ENCODE assay signal across 18 cellular contexts in genomic region chr20:19348582-19348981, GRCh38.
A peak's percentile ranks its signal among the peaks of the same experiment; 100 is the strongest.
DNase-seq lines count a peak whose midpoint lies in the region; ATAC-seq, FAIRE-seq and TF ChIP-seq lines count a peak whose summit lies in the region.
"Had no signal": no experiment of that assay in that cellular context is flagged by ENCODE, and none has a peak within 500 bp of the region (broad histone marks: within the 10 kb centered on the region; RNA-seq: fewer than 3 reads in every experiment).

No MANE protein-coding gene starts in this region.

- no peaks in the 10 kb centered on the region for H3K9me3 Mint-ChIP-seq in central memory CD8-positive, alpha-beta T cell

- no peak overlapping the region for H3K4me2 ChIP-seq in HepG2 (ENCODE audit: low read depth, low read length)
- H3K4me2 ChIP-seq in KMS-11: peak overlapping the region; percentile 49; the same call in 1 of the 2 replicates

- no peak for TF ChIP-seq CTCF in HepG2 (CRISPR knock-in tag; IDR thresholded peaks at IDR 0.05)
- TF ChIP-seq CTCF in right lobe of liver (IDR thresholded peaks at IDR 0.05): no peak
- no peak for TF ChIP-seq CTCF in KMS-11 (conservative IDR thresholded peaks at IDR 0.05; ENCODE audit: low read depth, low read length)
- no peak for TF ChIP-seq CTCF in upper lobe of right lung (IDR thresholded peaks at IDR 0.05)

- H3K9ac ChIP-seq in HepG2 (ENCODE audit: insufficient read depth, low read depth, low read length): no peak overlapping the region
- H3K9ac ChIP-seq in KMS-11: no peak overlapping the region

- H4K20me1 ChIP-seq in HepG2 (ENCODE audit: insufficient read depth, low read length) (no peaks in the 10 kb centered on the region), KMS-11 (ENCODE audit: insufficient read depth) (no peaks in the 10 kb centered on the region)

- peak overlapping the region; percentile 25 for H3K4me3 Mint-ChIP-seq in central memory CD8-positive, alpha-beta T cell

- H3K9me3 ChIP-seq in HepG2 (ENCODE audit: low read length) (no peaks in the 10 kb centered on the region), right lobe of liver (no peaks in the 10 kb centered on the region), upper lobe of right lung (no peaks in the 10 kb centered on the region)
- H3K9me3 ChIP-seq: MG63, SJSA1 had no signal

- no peak for FAIRE-seq in HepG2 (lab: Jason Lieb, UNC)

- no peaks in the 10 kb centered on the region for H3K79me2 ChIP-seq in HepG2 (ENCODE audit: insufficient read depth, low read length)
- H3K79me2 ChIP-seq in KMS-11 (ENCODE audit: insufficient read depth, low read depth): no peaks in the 10 kb centered on the region

- H3K4me1 ChIP-seq in HepG2 (ENCODE audit: insufficient read depth, low read length): no peaks in the 10 kb centered on the region
- H3K4me1 ChIP-seq in right lobe of liver: no peaks in the 10 kb centered on the region
- H3K4me1 ChIP-seq in KMS-11 (ENCODE audit: low read depth, poor library complexity, severe bottlenecking): peaks cover 22% of the 10 kb centered on the region
- H3K4me1 ChIP-seq in upper lobe of right lung: no peaks in the 10 kb centered on the region
- H3K4me1 ChIP-seq: SJSA1 had no signal

- peaks cover 15% of the 10 kb centered on the region for H3K4me1 Mint-ChIP-seq in central memory CD8-positive, alpha-beta T cell

- intact Hi-C loops in HepG2 (cut with micrococcal nuclease; ENCODE audit: unreplicated experiment): no loop called here
- intact Hi-C loops in right lobe of liver (cut with DNase I): no loop called here
- intact Hi-C loops in upper lobe of right lung (cut with DNase I): no loop called here

- in situ Hi-C loops in HepG2 (cut with HindIII; ENCODE audit: extremely low pct_ligation_motif_present, low pct_unique_long_range_greater_than_20kb): no loop called here

- CTCF ChIA-PET in HepG2 (lab: Yijun Ruan, JAX; ENCODE audit: low intra/inter-chr PET ratio, low total read pairs): no interaction called here

- ATAC-seq in HepG2: peak; percentile 53; the same call in 2 of the 3 replicates
- no peak for ATAC-seq in right lobe of liver
- ATAC-seq in central memory CD8-positive, alpha-beta T cell (replicated peaks; ENCODE audit: extremely low read depth, poor library complexity, severe bottlenecking): no peak
- ATAC-seq in upper lobe of right lung: peak; percentile 32
- ATAC-seq in GM21717 (IDR thresholded peaks at IDR 0.05; ENCODE audit: unreplicated experiment): no peak
- ATAC-seq: HCT116, PC-3 had no signal

- POLR2A ChIA-PET in HepG2 (lab: Yijun Ruan, JAX): no interaction called here

- DNase-seq in HepG2 (ENCODE audit: low spot score): no peak
- no peak for DNase-seq in right lobe of liver
- DNase-seq in central memory CD8-positive, alpha-beta T cell (ENCODE audit: low spot score in 2 of 2): no peak
- no peak for DNase-seq in upper lobe of right lung
- DNase-seq in COR-L47 (lab: John Stamatoyannopoulos, UW): no peak
- DNase-seq in globus pallidus (ENCODE audit: low spot score): no peak
- DNase-seq: EL, Karpas-422, MG63, NCI-H1092 treated with DMSO at 0.1 percent for 48 hours, NCI-H1694 treated with DMSO at 0.1 percent for 48 hours, NCI-H446 treated with DMSO at 0.1 percent for 48 hours, NCI-H774, PC-3 had no signal

- H3K27me3 Mint-ChIP-seq in central memory CD8-positive, alpha-beta T cell: peaks cover 9% of the 10 kb centered on the region

- TF ChIP-seq POLR2A in HepG2 (IDR thresholded peaks at IDR 0.05; ENCODE audit: insufficient read depth in 1 of 2, low read depth in 2 of 2, low read length in 2 of 2) (no peak), right lobe of liver (IDR thresholded peaks at IDR 0.05) (no peak)

- no peak for TF ChIP-seq RAD21 in HepG2 (CRISPR knock-in tag; IDR thresholded peaks at IDR 0.05)

- peak overlapping the region; percentile 66 for H3K27ac Mint-ChIP-seq in central memory CD8-positive, alpha-beta T cell (ENCODE audit: low read depth)

- no peak overlapping the region for H3K27ac ChIP-seq in HepG2 (ENCODE audit: extremely low read length, insufficient read depth, low read length)
- no peak overlapping the region for H3K27ac ChIP-seq in right lobe of liver
- no peak overlapping the region for H3K27ac ChIP-seq in KMS-11
- no peak overlapping the region for H3K27ac ChIP-seq in upper lobe of right lung
- H3K27ac ChIP-seq: SJSA1 had no signal

- BruUV-seq in HepG2 (replicated peaks; lab: Mats Ljungman, UMichigan): no TSS peak

- WGBS in HepG2 (ENCODE audit: low lambda C conversion rate): 10% methylated on average over 3 of the region's 3 CpGs
- 56% methylated on average over 3 of the region's 3 CpGs for WGBS in right lobe of liver (ENCODE audit: insufficient coverage, low coverage, low lambda C conversion rate, missing lambda C conversion rate)

- 0 out of 5 replicates have a peak, but pooled peaks cover 0 to 7% of the 10 kb centered on the region in 2 experiments for H3K27me3 ChIP-seq in HepG2 (ENCODE audit: control insufficient read depth in 1 of 2, insufficient read depth in 2 of 2, low read length in 2 of 2)
- no peaks in the 10 kb centered on the region for H3K27me3 ChIP-seq in right lobe of liver
- no peaks in the 10 kb centered on the region for H3K27me3 ChIP-seq in KMS-11 (ENCODE audit: insufficient read depth, low read depth)
- no peaks in the 10 kb centered on the region for H3K27me3 ChIP-seq in upper lobe of right lung
- H3K27me3 ChIP-seq: MG63, SJSA1 had no signal

- H3K36me3 ChIP-seq in HepG2 (replicated peaks in 1 of 2; ENCODE audit: control insufficient read depth in 1 of 2, insufficient read depth in 2 of 2, low read length in 2 of 2) (no peaks in the 10 kb centered on the region), right lobe of liver (no peaks in the 10 kb centered on the region), KMS-11 (ENCODE audit: insufficient read depth) (no peaks in the 10 kb centered on the region), upper lobe of right lung (no peaks in the 10 kb centered on the region)
- H3K36me3 ChIP-seq: MG63, SJSA1 had no signal

- H3K4me3 ChIP-seq in HepG2 (replicated peaks in 1 of 3; ENCODE audit: insufficient read depth in 1 of 3, low read depth in 2 of 3, low read length in 3 of 3): no peak overlapping the region
- H3K4me3 ChIP-seq in right lobe of liver: no peak overlapping the region
- H3K4me3 ChIP-seq in KMS-11 (IDR thresholded peaks at IDR 0.05; ENCODE audit: insufficient read depth, low read depth, low read length): no peak overlapping the region
- H3K4me3 ChIP-seq in upper lobe of right lung: no peak overlapping the region
- H3K4me3 ChIP-seq: MG63, SJSA1 had no signal

- H3K36me3 Mint-ChIP-seq in central memory CD8-positive, alpha-beta T cell (ENCODE audit: insufficient read depth): peaks cover 2% of the 10 kb centered on the region

- TF ChIP-seq EP300 in HepG2 (IDR thresholded peaks at IDR 0.05; ENCODE audit: low read depth in 2 of 2, low read length in 2 of 2) (no peak), HepG2 (CRISPR knock-in tag; IDR thresholded peaks at IDR 0.05; ENCODE audit: borderline replicate concordance) (no peak)

- no peak overlapping the region for H2AFZ ChIP-seq in HepG2 (ENCODE audit: low read length)
- no peak overlapping the region for H2AFZ ChIP-seq in KMS-11 (ENCODE audit: low read depth)

TF ChIP-seq in HepG2, 621 proteins besides CTCF, POLR2A, EP300 and RAD21:
- TF ChIP-seq SAP130 (CRISPR knock-in tag; IDR thresholded peaks at IDR 0.05; ENCODE audit: low read depth) (no peak), CEBPB (IDR thresholded peaks at IDR 0.05; ENCODE audit: borderline replicate concordance, low read depth, low read length) (peak; percentile 62), ZNF317 (CRISPR knock-in tag; IDR thresholded peaks at IDR 0.05) (no peak)

Comparison
In these comparisons a context has a peak if more than half of its experiments do, and no peak if none do; other contexts are left out.
1. ATAC-seq: peak in HepG2 (single experiment) and upper lobe of right lung (single experiment); none in right lobe of liver (0 of 4), central memory CD8-positive, alpha-beta T cell (single experiment) and GM21717 (single experiment).